Comparison of ENCODE assay signal across 10 cellular contexts in the genomic region with DNA sequence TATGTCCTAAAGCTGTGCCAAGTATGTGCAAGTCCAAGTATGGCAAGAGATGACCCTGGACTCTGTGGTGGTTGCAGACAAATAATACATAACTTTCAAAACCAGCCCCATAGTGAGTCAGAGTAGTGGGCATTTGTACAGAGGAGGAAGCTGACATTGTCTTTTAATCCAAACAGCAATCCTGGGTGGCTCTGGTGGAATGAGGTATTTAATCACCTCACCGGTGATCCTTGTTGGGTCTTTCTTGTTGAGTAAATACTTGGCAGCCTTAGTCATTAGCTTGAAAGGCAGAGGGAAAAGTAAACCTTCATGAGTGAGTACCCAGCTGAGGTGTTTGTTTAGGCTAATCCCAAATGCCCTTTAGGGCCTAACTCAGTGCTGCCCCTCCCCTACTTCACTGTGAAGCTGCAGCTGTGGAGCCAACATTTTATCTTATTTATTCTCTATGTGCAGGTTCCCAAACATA.
DNase-seq lines count a peak whose midpoint lies in the region; ATAC-seq and TF ChIP-seq lines count a peak whose summit lies in the region.
"Had no signal": no experiment of that assay in that cellular context is flagged by ENCODE, and none has a peak within 500 bp of the region (broad histone marks: within the 10 kb centered on the region; RNA-seq: fewer than 3 reads in every experiment).

No MANE protein-coding gene starts in this region.

- H3K9ac ChIP-seq in GM23248 (no peak overlapping the region), colonic mucosa (ENCODE audit: low read depth in 2 of 2, low read length in 2 of 2) (no peak overlapping the region)

- H3K79me2 ChIP-seq in GM23248 (ENCODE audit: insufficient read depth) (no peaks in the 10 kb centered on the region), osteoblast (ENCODE audit: insufficient read depth, low read length) (no peaks in the 10 kb centered on the region)

- POLR2A ChIA-PET in activated CD4-positive, alpha-beta T cell treated with anti-CD3 and anti-CD28 coated beads for 36 hours (lab: Charles Lee): no interaction called here

- H3K36me3 ChIP-seq in GM23248 (ENCODE audit: low read depth) (no peaks in the 10 kb centered on the region), colonic mucosa (no peaks in the 10 kb centered on the region), osteoblast (ENCODE audit: insufficient read depth, low read length) (no peaks in the 10 kb centered on the region)

- no peaks in the 10 kb centered on the region for H3K36me3 Mint-ChIP-seq in stimulated activated naive B cell treated with anti-CD40 and anti-IgM and Interleukin-4, amounts not matched to agents 10 μg/mL and 1 μg/mL and 100 μg/mL, for 72 hours
- H3K36me3 Mint-ChIP-seq in stimulated activated effector memory CD8-positive, alpha-beta T cell treated with anti-CD3 and anti-CD28 coated beads, Interleukin-12 subunit alpha, Interleukin-12 subunit beta, amount 100 ng/mL, for 72 hours: no peaks in the 10 kb centered on the region
- H3K36me3 Mint-ChIP-seq in activated CD4-positive, alpha-beta T cell treated with anti-CD3 and anti-CD28 coated beads for 36 hours (ENCODE audit: low read depth): no peaks in the 10 kb centered on the region

- H3F3A ChIP-seq in GM23248 (ENCODE audit: insufficient read depth): peaks cover 17% of the 10 kb centered on the region

- no peak overlapping the region for H3K27ac Mint-ChIP-seq in stimulated activated naive B cell treated with anti-CD40 and anti-IgM and Interleukin-4, amounts not matched to agents 10 μg/mL and 1 μg/mL and 100 μg/mL, for 72 hours
- H3K27ac Mint-ChIP-seq in stimulated activated effector memory CD8-positive, alpha-beta T cell treated with anti-CD3 and anti-CD28 coated beads, Interleukin-12 subunit alpha, Interleukin-12 subunit beta, amount 100 ng/mL, for 72 hours: no peak overlapping the region
- H3K27ac Mint-ChIP-seq in activated CD4-positive, alpha-beta T cell treated with anti-CD3 and anti-CD28 coated beads for 36 hours: no peak overlapping the region

- no peaks in the 10 kb centered on the region for H3K9me3 ChIP-seq in GM23248 (ENCODE audit: low read depth)
- H3K9me3 ChIP-seq in colonic mucosa: no peaks in the 10 kb centered on the region
- H3K9me3 ChIP-seq in osteoblast (ENCODE audit: low read depth, low read length): no peaks in the 10 kb centered on the region

- H3K4me3 Mint-ChIP-seq in stimulated activated naive B cell treated with anti-CD40 and anti-IgM and Interleukin-4, amounts not matched to agents 10 μg/mL and 1 μg/mL and 100 μg/mL, for 72 hours: no peak overlapping the region
- H3K4me3 Mint-ChIP-seq in stimulated activated effector memory CD8-positive, alpha-beta T cell treated with anti-CD3 and anti-CD28 coated beads, Interleukin-12 subunit alpha, Interleukin-12 subunit beta, amount 100 ng/mL, for 72 hours: no peak overlapping the region
- H3K4me3 Mint-ChIP-seq in activated CD4-positive, alpha-beta T cell treated with anti-CD3 and anti-CD28 coated beads for 36 hours: no peak overlapping the region

- H4K20me1 ChIP-seq in GM23248 (ENCODE audit: insufficient read depth): no peaks in the 10 kb centered on the region
- no peaks in the 10 kb centered on the region for H4K20me1 ChIP-seq in osteoblast (ENCODE audit: insufficient read depth, low read length)

- H3K27ac ChIP-seq in GM23248: no peak overlapping the region
- peak overlapping the region; percentile 1 for H3K27ac ChIP-seq in colonic mucosa
- no peak overlapping the region for H3K27ac ChIP-seq in osteoblast (ENCODE audit: low read depth, low read length)

- no peaks in the 10 kb centered on the region for H3K9me3 Mint-ChIP-seq in stimulated activated naive B cell treated with anti-CD40 and anti-IgM and Interleukin-4, amounts not matched to agents 10 μg/mL and 1 μg/mL and 100 μg/mL, for 72 hours
- no peaks in the 10 kb centered on the region for H3K9me3 Mint-ChIP-seq in stimulated activated effector memory CD8-positive, alpha-beta T cell treated with anti-CD3 and anti-CD28 coated beads, Interleukin-12 subunit alpha, Interleukin-12 subunit beta, amount 100 ng/mL, for 72 hours
- no peaks in the 10 kb centered on the region for H3K9me3 Mint-ChIP-seq in activated CD4-positive, alpha-beta T cell treated with anti-CD3 and anti-CD28 coated beads for 36 hours (ENCODE audit: low read depth)

- in situ Hi-C loops in GM23248 (cut with MboI): no loop called here

- DNase-seq in GM23248: peak; percentile 69
- DNase-seq in NCI-H2196 (lab: John Stamatoyannopoulos, UW; ENCODE audit: unreplicated experiment): peak; percentile 71
- no peak for DNase-seq in colonic mucosa
- DNase-seq in osteoblast (ENCODE audit: insufficient read length, low spot score, missing footprints): peak; percentile 38
- no peak for DNase-seq in stimulated activated naive B cell treated with anti-CD40 and anti-IgM and Interleukin-4, amounts not matched to agents 10 μg/mL and 1 μg/mL and 100 μg/mL, for 72 hours
- no peak for DNase-seq in stimulated activated effector memory CD8-positive, alpha-beta T cell treated with anti-CD3 and anti-CD28 coated beads, Interleukin-12 subunit alpha, Interleukin-12 subunit beta, amount 100 ng/mL, for 72 hours (ENCODE audit: low spot score in 2 of 2)
- no peak for DNase-seq in activated CD4-positive, alpha-beta T cell treated with anti-CD3 and anti-CD28 coated beads for 36 hours
- DNase-seq: activated CD4-positive, alpha-beta T cell treated with anti-CD3 and anti-CD28 coated beads for 4 hours had no signal

- H3K4me3 ChIP-seq in GM23248 (no peak overlapping the region), colonic mucosa (no peak overlapping the region), osteoblast (ENCODE audit: insufficient read depth, low read length) (no peak overlapping the region)
- H3K4me3 ChIP-seq: smooth muscle cell had no signal

- H3K4me1 ChIP-seq in GM23248 (ENCODE audit: insufficient read depth) (peaks cover 23% of the 10 kb centered on the region), colonic mucosa (peaks cover 3% of the 10 kb centered on the region), osteoblast (ENCODE audit: insufficient read depth, low read length) (peaks cover 16% of the 10 kb centered on the region)

- no peaks in the 10 kb centered on the region for H3K9me2 ChIP-seq in GM23248 (ENCODE audit: insufficient read depth)

- H2AFZ ChIP-seq in GM23248 (no peak overlapping the region), osteoblast (ENCODE audit: low read length) (no peak overlapping the region)

- no peaks in the 10 kb centered on the region for H3K27me3 Mint-ChIP-seq in stimulated activated naive B cell treated with anti-CD40 and anti-IgM and Interleukin-4, amounts not matched to agents 10 μg/mL and 1 μg/mL and 100 μg/mL, for 72 hours
- H3K27me3 Mint-ChIP-seq in activated CD4-positive, alpha-beta T cell treated with anti-CD3 and anti-CD28 coated beads for 36 hours: no peaks in the 10 kb centered on the region

- intact Hi-C loops in colonic mucosa (cut with DNase I): no loop called here
- intact Hi-C loops in activated CD4-positive, alpha-beta T cell treated with anti-CD3 and anti-CD28 coated beads for 36 hours (cut with DNase I, micrococcal nuclease): no loop called here

- TF ChIP-seq CTCF in colonic mucosa (IDR thresholded peaks at IDR 0.05): no peak
- TF ChIP-seq CTCF in osteoblast (IDR thresholded peaks at IDR 0.05; ENCODE audit: extremely low read depth, low read depth, low read length): no peak

- no peaks in the 10 kb centered on the region for H3K4me1 Mint-ChIP-seq in stimulated activated naive B cell treated with anti-CD40 and anti-IgM and Interleukin-4, amounts not matched to agents 10 μg/mL and 1 μg/mL and 100 μg/mL, for 72 hours
- peaks cover 9% of the 10 kb centered on the region for H3K4me1 Mint-ChIP-seq in stimulated activated effector memory CD8-positive, alpha-beta T cell treated with anti-CD3 and anti-CD28 coated beads, Interleukin-12 subunit alpha, Interleukin-12 subunit beta, amount 100 ng/mL, for 72 hours
- peaks cover 6% of the 10 kb centered on the region for H3K4me1 Mint-ChIP-seq in activated CD4-positive, alpha-beta T cell treated with anti-CD3 and anti-CD28 coated beads for 36 hours

- CTCF ChIA-PET in activated CD4-positive, alpha-beta T cell treated with anti-CD3 and anti-CD28 coated beads for 36 hours (lab: Charles Lee): interaction anchor here (1.1 kb wide), 1 partner anchor 11 kb away, joined by 3 read pairs; no protein-coding TSS in a partner anchor

- 0 to 5% methylated on average over 1 of the region's 1 CpG for WGBS in GM23248 (ENCODE audit: low coverage in 1 of 2, low lambda C conversion rate in 2 of 2, missing lambda C conversion rate in 2 of 2), 2 experiments

- no peaks in the 10 kb centered on the region for H3K27me3 ChIP-seq in GM23248 (replicated peaks; ENCODE audit: insufficient read depth)
- no peaks in the 10 kb centered on the region for H3K27me3 ChIP-seq in colonic mucosa
- H3K27me3 ChIP-seq in osteoblast (ENCODE audit: insufficient read depth, low read length): no peaks in the 10 kb centered on the region

- no peak for ATAC-seq in stimulated activated naive B cell treated with anti-CD40 and anti-IgM and Interleukin-4, amounts not matched to agents 10 μg/mL and 1 μg/mL and 100 μg/mL, for 72 hours (replicated peaks)
- ATAC-seq in stimulated activated effector memory CD8-positive, alpha-beta T cell treated with anti-CD3 and anti-CD28 coated beads, Interleukin-12 subunit alpha, Interleukin-12 subunit beta, amount 100 ng/mL, for 72 hours: no peak
- ATAC-seq in HG02973 (IDR thresholded peaks at IDR 0.05; ENCODE audit: unreplicated experiment): no peak
- no peak for ATAC-seq in activated CD4-positive, alpha-beta T cell treated with anti-CD3 and anti-CD28 coated beads for 36 hours

- no peak overlapping the region for H3K4me2 ChIP-seq in GM23248 (ENCODE audit: unreplicated experiment)
- no peak overlapping the region for H3K4me2 ChIP-seq in osteoblast (ENCODE audit: insufficient read depth, low read length)
- H3K4me2 ChIP-seq: smooth muscle cell had no signal

Comparison
In these comparisons a context has a peak if more than half of its experiments do, and no peak if none do; other contexts are left out.
1. DNase-seq: peak in GM23248 (single experiment), NCI-H2196 (single experiment) and osteoblast (single experiment); none in colonic mucosa (single experiment), stimulated activated naive B cell treated with anti-CD40 and anti-IgM and Interleukin-4, amounts not matched to agents 10 μg/mL and 1 μg/mL and 100 μg/mL, for 72 hours (single experiment), stimulated activated effector memory CD8-positive, alpha-beta T cell treated with anti-CD3 and anti-CD28 coated beads, Interleukin-12 subunit alpha, Interleukin-12 subunit beta, amount 100 ng/mL, for 72 hours (0 of 2) and activated CD4-positive, alpha-beta T cell treated with anti-CD3 and anti-CD28 coated beads for 36 hours (single experiment).